12 cellular contexts compared by ENCODE assay signal in genomic region chr13:80473695-80474094, GRCh38.
A peak's percentile ranks its signal among the peaks of the same experiment; 100 is the strongest.
DNase-seq lines count a peak whose midpoint lies in the region; ATAC-seq, FAIRE-seq and TF ChIP-seq lines count a peak whose summit lies in the region.
"Had no signal": no experiment of that assay in that cellular context is flagged by ENCODE, and none has a peak within 500 bp of the region (broad histone marks: within the 10 kb centered on the region; RNA-seq: fewer than 3 reads in every experiment).

No MANE protein-coding gene starts in this region.

- in situ Hi-C loops in HepG2 (cut with HindIII; ENCODE audit: extremely low pct_ligation_motif_present, low pct_unique_long_range_greater_than_20kb): no loop called here

- DNase-seq in DMS53 (lab: John Stamatoyannopoulos, UW) (peak; percentile 80), NCI-H524 (lab: John Stamatoyannopoulos, UW) (peak; percentile 55 to 87), chondrocyte (ENCODE audit: low spot score) (no peak), HepG2 (ENCODE audit: low spot score) (peak; percentile 28), middle frontal gyrus (ENCODE audit: extremely low spot score, low spot score) (no peak), foreskin melanocyte (no peak)
- DNase-seq: NCI-H1105; stimulated activated naive CD8-positive, alpha-beta T cell treated with anti-CD3 and anti-CD28 coated beads, Interleukin-15, Interleukin-2, amounts not matched to agents 100 U/mL and 50 U/mL, for 24 hours had no signal

- no peak for FAIRE-seq in HepG2 (lab: Jason Lieb, UNC)

- no peaks in the 10 kb centered on the region for H3K27me3 Mint-ChIP-seq in chondrocyte (ENCODE audit: low read depth)
- H3K27me3 Mint-ChIP-seq: activated T-helper 17 cell treated with anti-CD3 and anti-CD28 coated beads, Interleukin-2, amount 50 U/mL, for 72 hours had no signal

- H3K4me2 ChIP-seq in HepG2 (ENCODE audit: low read depth, low read length): no peak overlapping the region
- H3K4me2 ChIP-seq: BLaER1 treated with 17β-estradiol and CSF1 and Interleukin-3, amounts not matched to agents 10 nM and 100 nM had no signal

- no TSS peak for BruUV-seq in HepG2 (replicated peaks; lab: Mats Ljungman, UMichigan)

- POLR2A ChIA-PET in HepG2 (lab: Yijun Ruan, JAX): interaction anchor here (0.6 kb wide), 1 partner anchor 1080 kb away, joined by 3 read pairs; no protein-coding TSS in a partner anchor

- H3K4me1 ChIP-seq in HepG2 (ENCODE audit: insufficient read depth, low read length): no peaks in the 10 kb centered on the region

- TF ChIP-seq EP300 in HepG2 (IDR thresholded peaks at IDR 0.05; ENCODE audit: low read depth in 2 of 2, low read length in 2 of 2) (no peak), HepG2 (CRISPR knock-in tag; IDR thresholded peaks at IDR 0.05; ENCODE audit: borderline replicate concordance) (no peak)

- no peak overlapping the region for H3K4me3 ChIP-seq in HepG2 (replicated peaks in 1 of 3; ENCODE audit: insufficient read depth in 1 of 3, low read depth in 2 of 3, low read length in 3 of 3)
- H3K4me3 ChIP-seq: BLaER1 treated with 17β-estradiol and CSF1 and Interleukin-3, amounts not matched to agents 10 nM and 100 nM had no signal

- no peaks in the 10 kb centered on the region for H3K36me3 ChIP-seq in HepG2 (replicated peaks in 1 of 2; ENCODE audit: control insufficient read depth in 1 of 2, insufficient read depth in 2 of 2, low read length in 2 of 2)
- H3K36me3 ChIP-seq: BLaER1 treated with 17β-estradiol and CSF1 and Interleukin-3, amounts not matched to agents 10 nM and 100 nM had no signal

- no peaks in the 10 kb centered on the region for H3K36me3 Mint-ChIP-seq in chondrocyte (ENCODE audit: low read depth)

- intact Hi-C loops in HepG2 (cut with micrococcal nuclease; ENCODE audit: unreplicated experiment): no loop called here

- H3K9ac ChIP-seq in HepG2 (ENCODE audit: insufficient read depth, low read depth, low read length): no peak overlapping the region
- H3K9ac ChIP-seq: BLaER1 treated with 17β-estradiol and CSF1 and Interleukin-3, amounts not matched to agents 10 nM and 100 nM had no signal

- CTCF ChIA-PET in HepG2 (lab: Yijun Ruan, JAX; ENCODE audit: low intra/inter-chr PET ratio, low total read pairs): no interaction called here

- H3K9me3 ChIP-seq in HepG2 (ENCODE audit: low read length): no peaks in the 10 kb centered on the region

- TF ChIP-seq RAD21 in HepG2 (CRISPR knock-in tag; IDR thresholded peaks at IDR 0.05): no peak

- no peak overlapping the region for H3K4me3 Mint-ChIP-seq in chondrocyte (ENCODE audit: unreplicated experiment)
- H3K4me3 Mint-ChIP-seq: activated T-helper 17 cell treated with anti-CD3 and anti-CD28 coated beads, Interleukin-2, amount 50 U/mL, for 72 hours had no signal

- peak; percentile 91 for ATAC-seq in HepG2
- no peak for ATAC-seq in GM18520 (IDR thresholded peaks at IDR 0.05; ENCODE audit: unreplicated experiment)
- no peak for ATAC-seq in GM21423 (IDR thresholded peaks at IDR 0.05; ENCODE audit: unreplicated experiment)
- ATAC-seq: activated T-helper 17 cell treated with anti-CD3 and anti-CD28 coated beads, Interleukin-2, amount 50 U/mL, for 72 hours; stimulated activated naive CD8-positive, alpha-beta T cell treated with anti-CD3 and anti-CD28 coated beads, Interleukin-15, Interleukin-2, amounts not matched to agents 100 U/mL and 50 U/mL, for 24 hours had no signal

- WGBS in HepG2 (ENCODE audit: low lambda C conversion rate): 76% methylated on average over 1 of the region's 1 CpG

- no peaks in the 10 kb centered on the region for H3K79me2 ChIP-seq in HepG2 (ENCODE audit: insufficient read depth, low read length)

- TF ChIP-seq CTCF in chondrocyte (IDR thresholded peaks at IDR 0.05): no peak
- TF ChIP-seq CTCF in HepG2 (CRISPR knock-in tag; IDR thresholded peaks at IDR 0.05): no peak

- H3K9me3 Mint-ChIP-seq in chondrocyte (ENCODE audit: low read depth): no peaks in the 10 kb centered on the region

- H3K27ac ChIP-seq in HepG2 (ENCODE audit: extremely low read length, insufficient read depth, low read length): no peak overlapping the region
- H3K27ac ChIP-seq: BLaER1 treated with 17β-estradiol and CSF1 and Interleukin-3, amounts not matched to agents 10 nM and 100 nM had no signal

- peaks cover 57% of the 10 kb centered on the region for H3K4me1 Mint-ChIP-seq in chondrocyte (ENCODE audit: low read depth)
- H3K4me1 Mint-ChIP-seq: activated T-helper 17 cell treated with anti-CD3 and anti-CD28 coated beads, Interleukin-2, amount 50 U/mL, for 72 hours had no signal

- H3K27ac Mint-ChIP-seq in chondrocyte (ENCODE audit: unreplicated experiment): peak overlapping the region; percentile 96
- H3K27ac Mint-ChIP-seq: activated T-helper 17 cell treated with anti-CD3 and anti-CD28 coated beads, Interleukin-2, amount 50 U/mL, for 72 hours had no signal

- no peaks in the 10 kb centered on the region for H4K20me1 ChIP-seq in HepG2 (ENCODE audit: insufficient read depth, low read length)
- H4K20me1 ChIP-seq: BLaER1 treated with 17β-estradiol and CSF1 and Interleukin-3, amounts not matched to agents 10 nM and 100 nM had no signal

- H3K27me3 ChIP-seq in HepG2 (ENCODE audit: control insufficient read depth in 1 of 2, insufficient read depth in 2 of 2, low read length in 2 of 2): no peaks in the 10 kb centered on the region

- H2AFZ ChIP-seq in HepG2 (ENCODE audit: low read length): no peak overlapping the region

- TF ChIP-seq POLR2A in HepG2 (IDR thresholded peaks at IDR 0.05; ENCODE audit: insufficient read depth in 1 of 2, low read depth in 2 of 2, low read length in 2 of 2): no peak

TF ChIP-seq in HepG2, 621 proteins besides CTCF, POLR2A, EP300 and RAD21:
- TF ChIP-seq ZNF12 (CRISPR knock-in tag; IDR thresholded peaks at IDR 0.05) (peak; percentile 51; the same call in 1 of the 2 replicates), HNF1A (IDR thresholded peaks at IDR 0.05; ENCODE audit: low read depth) (no peak), HNF1A (CRISPR knock-in tag; IDR thresholded peaks at IDR 0.05; ENCODE audit: borderline replicate concordance) (no peak), FOSL2 (CRISPR knock-in tag; IDR thresholded peaks at IDR 0.05) (peak; percentile 82), ATF4 (CRISPR knock-in tag; IDR thresholded peaks at IDR 0.05) (peak in 1 of 2 experiments; percentile 79; a peak in 2 of 4 replicates), FOXA3 (CRISPR knock-in tag; IDR thresholded peaks at IDR 0.05) (peak; percentile 47; the same call in 1 of the 2 replicates), THAP7 (CRISPR knock-in tag; IDR thresholded peaks at IDR 0.05) (no peak)
TF ChIP-seq in HepG2: peak in this region for 4.

Comparison
In these comparisons a context has a peak if more than half of its experiments do, and no peak if none do; other contexts are left out.
1. DNase-seq: peak in DMS53 (single experiment), NCI-H524 (2 of 2) and HepG2 (single experiment); none in chondrocyte (single experiment), middle frontal gyrus (single experiment) and foreskin melanocyte (single experiment).